In the genomic region with DNA sequence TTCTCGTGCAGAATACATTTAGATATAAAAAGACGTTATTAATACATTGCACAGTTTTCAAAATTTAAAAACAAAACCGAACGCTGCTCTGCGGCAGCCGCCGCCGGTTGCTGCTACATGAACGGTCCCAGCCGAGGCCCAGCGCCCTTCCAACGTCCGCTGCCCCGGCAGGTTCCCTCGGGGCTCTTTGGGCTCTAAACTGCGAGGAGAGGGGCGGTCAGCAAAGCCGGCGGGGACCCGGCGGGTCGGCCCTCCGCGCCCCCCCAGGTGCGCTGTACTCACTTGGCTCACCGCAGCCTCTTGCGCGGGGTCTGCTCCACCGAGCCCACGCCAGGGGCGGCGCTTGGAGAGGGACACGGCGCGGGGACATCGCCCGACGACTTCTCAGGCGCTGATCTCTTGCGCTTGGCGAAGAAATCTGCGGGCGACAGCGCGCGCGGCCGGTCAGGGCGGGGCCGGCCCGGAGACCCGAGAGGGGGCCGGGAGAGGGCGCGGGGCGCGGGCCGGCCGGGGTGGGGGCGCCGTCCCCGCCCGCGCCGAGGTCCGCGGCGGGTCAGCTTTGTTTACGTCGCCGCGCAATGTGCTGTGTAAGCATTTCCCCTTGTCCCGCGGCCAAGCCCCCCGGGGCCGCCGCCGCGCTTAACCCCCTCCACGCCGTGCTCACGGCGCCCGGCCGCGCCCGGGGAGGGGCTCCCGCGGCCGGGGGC, we compare ENCODE assay signal across 10 cellular contexts. TPM values are rescaled to one million over a fixed set of nuclear protein-coding genes. Genes with fewer than 3 reads are reported as not detected.
DNase-seq lines count a peak whose midpoint lies in the region; ATAC-seq and TF ChIP-seq lines count a peak whose summit lies in the region.
"Had no signal": no experiment of that assay in that cellular context is flagged by ENCODE, and none has a peak within 500 bp of the region (broad histone marks: within the 10 kb centered on the region; RNA-seq: fewer than 3 reads in every experiment).

No MANE protein-coding gene starts in this region.

- H2BK5ac ChIP-seq in mesenchymal stem cell (ENCODE audit: low read depth, low read length, poor library complexity, severe bottlenecking) = no peak overlapping the region

- peak overlapping the region; percentile 74 for H4K8ac ChIP-seq in mesenchymal stem cell (ENCODE audit: low read length)

- no peak overlapping the region for H2AFZ ChIP-seq in mesenchymal stem cell (ENCODE audit: low read depth, low read length)

- peaks cover 8% of the 10 kb centered on the region for H3K79me1 ChIP-seq in mesenchymal stem cell (replicated peaks; ENCODE audit: low read length, poor library complexity, severe bottlenecking)

- peak overlapping the region; percentile 87 for H2BK120ac ChIP-seq in mesenchymal stem cell (ENCODE audit: low read depth, low read length)

- H3K27ac ChIP-seq in colonic mucosa (no peak overlapping the region), mesenchymal stem cell (ENCODE audit: low read length, poor library complexity, severe bottlenecking) (no peak overlapping the region)

- peak overlapping the region; percentile 64 to 91 for H3K18ac ChIP-seq in mesenchymal stem cell (ENCODE audit: low read depth in 1 of 2, low read length in 2 of 2)

- H3K4ac ChIP-seq in mesenchymal stem cell (ENCODE audit: low read depth in 1 of 2, low read length in 2 of 2) = peak overlapping the region in 1 of 2 experiments; percentile 71

- no peak for DNase-seq in activated T-cell treated with anti-CD3 and anti-CD28 coated beads, Interleukin-2, amount 50 U/mL, for 4 hours
- no peak for DNase-seq in activated T-cell treated with anti-CD3 and anti-CD28 coated beads, Interleukin-2, amount 50 U/mL, for 1 hour
- DNase-seq in colonic mucosa (no peak), mesenchymal stem cell (peak; percentile 38), type B pancreatic cell (ENCODE audit: extremely low spot score, unreplicated experiment) (no peak)
- no peak for DNase-seq in stimulated activated CD4-positive, alpha-beta T cell treated with anti-CD3 and anti-CD28 coated beads, Interleukin-4, amount 100 ng/mL, for 24 hours
- no peak for DNase-seq in effector CD8-positive, alpha-beta T cell (lab: John Stamatoyannopoulos, UW)
- DNase-seq: activated CD8-positive, alpha-beta T cell treated with anti-CD3 and anti-CD28 coated beads for 36 hours; DMS79 had no signal

- peak overlapping the region; percentile 90 for H4K91ac ChIP-seq in mesenchymal stem cell (ENCODE audit: low read length)

- H3K9me3 Mint-ChIP-seq in activated T-cell treated with anti-CD3 and anti-CD28 coated beads, Interleukin-2, amount 50 U/mL, for 4 hours = no peaks in the 10 kb centered on the region
- no peaks in the 10 kb centered on the region for H3K9me3 Mint-ChIP-seq in type B pancreatic cell
- H3K9me3 Mint-ChIP-seq: activated CD8-positive, alpha-beta T cell treated with anti-CD3 and anti-CD28 coated beads for 36 hours had no signal

- H2BK12ac ChIP-seq in mesenchymal stem cell (ENCODE audit: low read length in 2 of 2) = peak overlapping the region in 1 of 2 experiments; percentile 73

- H3K27me3 Mint-ChIP-seq in activated T-cell treated with anti-CD3 and anti-CD28 coated beads, Interleukin-2, amount 50 U/mL, for 4 hours (ENCODE audit: low read depth) = peaks cover 8% of the 10 kb centered on the region
- peaks cover 7% of the 10 kb centered on the region for H3K27me3 Mint-ChIP-seq in type B pancreatic cell

- H3K27ac Mint-ChIP-seq in type B pancreatic cell = no peak overlapping the region
- H3K27ac Mint-ChIP-seq: activated CD8-positive, alpha-beta T cell treated with anti-CD3 and anti-CD28 coated beads for 36 hours had no signal

- H3K4me3 ChIP-seq in colonic mucosa = peak overlapping the region; percentile 62
- peak overlapping the region; percentile 77 to 81 for H3K4me3 ChIP-seq in mesenchymal stem cell (ENCODE audit: insufficient read depth in 1 of 2, low read depth in 1 of 2, low read length in 2 of 2)

- peaks cover 7% of the 10 kb centered on the region for H3K4me1 Mint-ChIP-seq in activated T-cell treated with anti-CD3 and anti-CD28 coated beads, Interleukin-2, amount 50 U/mL, for 4 hours (ENCODE audit: low read depth)
- peaks cover 25% of the 10 kb centered on the region for H3K4me1 Mint-ChIP-seq in type B pancreatic cell (ENCODE audit: unreplicated experiment)

- intact Hi-C loops in colonic mucosa (cut with DNase I) = loop anchor here (10.0 kb wide), 1 partner anchor 179 kb away; no protein-coding TSS in a partner anchor

- H3K27me3 ChIP-seq in colonic mucosa (peaks cover 8% of the 10 kb centered on the region), mesenchymal stem cell (ENCODE audit: control insufficient read depth in 1 of 2, insufficient read depth in 1 of 2, low read length in 2 of 2) (peaks cover 0 to 19% of the 10 kb centered on the region in 2 experiments)

- H3K4me2 ChIP-seq in mesenchymal stem cell (ENCODE audit: low read length, poor library complexity, severe bottlenecking) = peak overlapping the region; percentile 80

- peaks cover 4% of the 10 kb centered on the region for H3K4me1 ChIP-seq in colonic mucosa
- peaks cover 45% of the 10 kb centered on the region for H3K4me1 ChIP-seq in mesenchymal stem cell (ENCODE audit: control insufficient read depth, insufficient read depth, low read depth, low read length)

- no peaks in the 10 kb centered on the region for H3K36me3 Mint-ChIP-seq in activated T-cell treated with anti-CD3 and anti-CD28 coated beads, Interleukin-2, amount 50 U/mL, for 4 hours (ENCODE audit: insufficient read depth)
- peaks cover 4% of the 10 kb centered on the region for H3K36me3 Mint-ChIP-seq in type B pancreatic cell

- H3K14ac ChIP-seq in mesenchymal stem cell (ENCODE audit: low read length in 2 of 2) = peak overlapping the region in 1 of 2 experiments; percentile 42

- ATAC-seq in activated T-cell treated with anti-CD3 and anti-CD28 coated beads, Interleukin-2, amount 50 U/mL, for 4 hours = no peak
- no peak for ATAC-seq in HG02981 (IDR thresholded peaks at IDR 0.05; ENCODE audit: unreplicated experiment)
- ATAC-seq: activated CD8-positive, alpha-beta T cell treated with anti-CD3 and anti-CD28 coated beads for 36 hours had no signal

- H3K23ac ChIP-seq in mesenchymal stem cell (ENCODE audit: low read length in 2 of 2) = peak overlapping the region in 1 of 2 experiments; percentile 79

- peak overlapping the region; percentile 51 for H3K4me3 Mint-ChIP-seq in activated T-cell treated with anti-CD3 and anti-CD28 coated beads, Interleukin-2, amount 50 U/mL, for 4 hours
- H3K4me3 Mint-ChIP-seq in type B pancreatic cell = peak overlapping the region; percentile 89

- H3K9ac ChIP-seq in colonic mucosa (ENCODE audit: low read depth in 2 of 2, low read length in 2 of 2) (peak overlapping the region; percentile 34 to 40), mesenchymal stem cell (ENCODE audit: low read length) (peak overlapping the region; percentile 80)

- 3% methylated on average over 72 of the region's 90 CpGs for WGBS in mesenchymal stem cell

- no peak for TF ChIP-seq CTCF in colonic mucosa (IDR thresholded peaks at IDR 0.05)
- TF ChIP-seq CTCF in type B pancreatic cell (conservative IDR thresholded peaks at IDR 0.05) = no peak

- no peak overlapping the region for H2AK5ac ChIP-seq in mesenchymal stem cell (ENCODE audit: low read length, severe bottlenecking)

- H3K36me3 ChIP-seq in colonic mucosa (no peaks in the 10 kb centered on the region), mesenchymal stem cell (ENCODE audit: control insufficient read depth in 1 of 2, insufficient read depth in 2 of 2, low read depth in 1 of 2, low read length in 2 of 2) (peaks cover 0 to 15% of the 10 kb centered on the region in 2 experiments)

- H3K9me3 ChIP-seq in colonic mucosa (no peaks in the 10 kb centered on the region), mesenchymal stem cell (ENCODE audit: control insufficient read depth, low read length) (no peaks in the 10 kb centered on the region)

- peak overlapping the region; percentile 85 for H2BK15ac ChIP-seq in mesenchymal stem cell (ENCODE audit: low read depth, poor library complexity, severe bottlenecking)

RNA-seq across cellular contexts. Expression of a gene that starts 1.7 kb away (rescaled TPM):
- 1 to 10 TPM in 1 of 3 donors, under 1 TPM in 2; 0.71 to 1.0 (median 0.76) TPM for total RNA-seq in activated T-cell treated with anti-CD3 and anti-CD28 coated beads, Interleukin-2, amount 50 U/mL, for 4 hours
- 10 to 100 TPM; 10.9 to 18.2 TPM for total RNA-seq in colonic mucosa
- 29.4 TPM for polyA plus RNA-seq in mesenchymal stem cell (2013, experiment 1 of 2)
- 31.0 TPM for polyA plus RNA-seq in mesenchymal stem cell (2013, experiment 2 of 2)
- total RNA-seq in type B pancreatic cell (ENCODE audit: low replicate concordance) = 108 and 140 TPM in 2 replicates

RNA-seq across cellular contexts. Expression of a gene that starts 45.4 kb away (rescaled TPM):
- 10 to 100 TPM in 1 of 3 donors, 1 to 10 TPM in 2; 6.9 to 11.0 (median 8.6) TPM for total RNA-seq in activated T-cell treated with anti-CD3 and anti-CD28 coated beads, Interleukin-2, amount 50 U/mL, for 4 hours
- 10 to 100 TPM; 31.6 to 41.6 TPM for total RNA-seq in colonic mucosa
- 272 TPM for polyA plus RNA-seq in mesenchymal stem cell (2013, experiment 1 of 2)
- 276 TPM for polyA plus RNA-seq in mesenchymal stem cell (2013, experiment 2 of 2)
- total RNA-seq in type B pancreatic cell (ENCODE audit: low replicate concordance) = 3.7 and 14.2 TPM in 2 replicates

Comparison
In these comparisons a context has a peak if more than half of its experiments do, and no peak if none do; other contexts are left out.
1. RNA of a gene that starts 1.7 kb away (total RNA-seq): 108 to 140 TPM in type B pancreatic cell and 10.9 to 18.2 TPM in colonic mucosa; 0.71 to 1.0 TPM in activated T-cell treated with anti-CD3 and anti-CD28 coated beads, Interleukin-2, amount 50 U/mL, for 4 hours; every median in the first group is over 4 times any median in the second.